ENCODE assay signal across 16 cellular contexts in the genomic region with DNA sequence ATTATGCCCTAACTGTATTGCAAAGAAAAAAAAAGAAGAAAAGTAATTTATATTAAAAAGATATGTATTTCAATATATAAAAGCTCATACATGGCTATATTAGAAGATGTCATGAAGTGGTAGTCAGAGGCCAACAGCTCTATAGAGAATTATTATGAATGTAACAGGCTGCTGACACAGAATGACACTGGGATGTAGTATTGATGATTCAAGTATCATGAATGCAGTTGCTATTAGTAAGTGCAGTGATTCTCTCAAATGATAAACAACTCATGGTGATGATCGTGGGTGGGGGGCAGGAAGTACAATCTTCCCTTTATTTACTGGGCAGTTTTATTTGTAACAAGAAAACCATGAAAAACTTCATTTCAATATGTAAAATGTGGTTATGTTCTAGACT.
DNase-seq lines count a peak whose midpoint lies in the region; FAIRE-seq and TF ChIP-seq lines count a peak whose summit lies in the region.
"Had no signal": no experiment of that assay in that cellular context is flagged by ENCODE, and none has a peak within 500 bp of the region (broad histone marks: within the 10 kb centered on the region; RNA-seq: fewer than 3 reads in every experiment).

No MANE protein-coding gene starts in this region.

- no peak overlapping the region for H3K4me2 ChIP-seq in endothelial cell of umbilical vein (ENCODE audit: insufficient read depth, low read length)

- no peak for FAIRE-seq in endothelial cell of umbilical vein (lab: Jason Lieb, UNC)
- FAIRE-seq: endometrium had no signal

- no peak for TF ChIP-seq CTCF in endothelial cell of umbilical vein (IDR thresholded peaks at IDR 0.05; ENCODE audit: extremely low read depth in 1 of 2, insufficient read depth in 1 of 2, low read depth in 1 of 2, low read length in 2 of 2)

- H3K27ac ChIP-seq in endothelial cell of umbilical vein (ENCODE audit: insufficient read depth, low read depth, low read length): no peak overlapping the region
- H3K27ac ChIP-seq: heart left ventricle, SK-N-MC, suprapubic skin had no signal

- no peaks in the 10 kb centered on the region for H3K79me2 ChIP-seq in endothelial cell of umbilical vein (ENCODE audit: control insufficient read depth, insufficient read depth, low read length)

- no peaks in the 10 kb centered on the region for H3K36me3 ChIP-seq in endothelial cell of umbilical vein (ENCODE audit: control insufficient read depth in 2 of 2, extremely low read depth in 1 of 2, insufficient read depth in 2 of 2, low read length in 2 of 2)
- H3K36me3 ChIP-seq: heart left ventricle, suprapubic skin had no signal

- no peak overlapping the region for H2AFZ ChIP-seq in endothelial cell of umbilical vein (ENCODE audit: low read depth, low read length)

- no peak for TF ChIP-seq POLR2A in endothelial cell of umbilical vein (IDR thresholded peaks at IDR 0.05; ENCODE audit: low read depth, low read length)

- intact Hi-C loops in endothelial cell of umbilical vein (cut with micrococcal nuclease): no loop called here

- dilution Hi-C loops in endothelial cell of umbilical vein (cut with MboI; ENCODE audit: extremely low pct_ligation_motif_present, low sequenced_read_pairs): no loop called here

- no peaks in the 10 kb centered on the region for H3K27me3 ChIP-seq in endothelial cell of umbilical vein (ENCODE audit: control insufficient read depth in 2 of 2, insufficient read depth in 2 of 2, low read length in 2 of 2)
- H3K27me3 ChIP-seq: suprapubic skin had no signal

- no peak overlapping the region for H3K4me3 ChIP-seq in endothelial cell of umbilical vein (replicated peaks in 1 of 3; ENCODE audit: insufficient read depth in 1 of 3, low read depth in 1 of 3, low read length in 3 of 3)
- H3K4me3 ChIP-seq: heart left ventricle, SK-N-MC, suprapubic skin had no signal

- no peaks in the 10 kb centered on the region for H4K20me1 ChIP-seq in endothelial cell of umbilical vein (replicated peaks; ENCODE audit: control insufficient read depth, extremely low read depth, insufficient read depth, low read length)

- DNase-seq in GM03348 (ENCODE audit: low spot score) (peak; percentile 1), NCI-H460 (ENCODE audit: extremely low read depth, low read depth) (peak; percentile 87), endothelial cell of umbilical vein (ENCODE audit: low read depth, low spot score) (no peak), kidney tubule cell (ENCODE audit: low spot score) (peak; percentile 70), NCI-H2227 (lab: John Stamatoyannopoulos, UW; ENCODE audit: unreplicated experiment) (no peak), NCI-H82 (lab: John Stamatoyannopoulos, UW) (no peak), ecto neural progenitor cell (ENCODE audit: low spot score) (no peak)
- DNase-seq in activated T-cell treated with anti-CD3 and anti-CD28 coated beads, Interleukin-2, amount 50 U/mL, for 48 hours: no peak
- DNase-seq: activated CD4-positive, alpha-beta memory T cell treated with anti-CD3 and anti-CD28 coated beads, Interleukin-2, amount 10 ng/mL, durations not matched to agents 7 days and 5 days; NCI-H748 treated with DMSO at 0.1 percent for 48 hours; RPMI8226; stimulated activated naive CD4-positive, alpha-beta T cell had no signal

- BruUV-seq in endothelial cell of umbilical vein (replicated peaks; lab: Mats Ljungman, UMichigan): no TSS peak

- H3K4me1 ChIP-seq in endothelial cell of umbilical vein (ENCODE audit: control insufficient read depth, extremely low read depth, insufficient read depth, low read length): no peaks in the 10 kb centered on the region
- H3K4me1 ChIP-seq: heart left ventricle had no signal

- CTCF ChIA-PET in endothelial cell of umbilical vein (lab: Charles Lee): no interaction called here

- POLR2A ChIA-PET in endothelial cell of umbilical vein (lab: Charles Lee): no interaction called here

- no peaks in the 10 kb centered on the region for H3K9me1 ChIP-seq in endothelial cell of umbilical vein (replicated peaks; ENCODE audit: control insufficient read depth, extremely low read depth, insufficient read depth, low read length)

- no peaks in the 10 kb centered on the region for H3K9me3 ChIP-seq in endothelial cell of umbilical vein (replicated peaks; ENCODE audit: control insufficient read depth, insufficient read depth, low read length)
- H3K9me3 ChIP-seq: heart left ventricle, suprapubic skin had no signal

- no peak overlapping the region for H3K9ac ChIP-seq in endothelial cell of umbilical vein (replicated peaks; ENCODE audit: extremely low read depth, insufficient read depth, low read length)

TF ChIP-seq in endothelial cell of umbilical vein, 7 proteins besides CTCF, POLR2A, EP300 and RAD21:
- TF ChIP-seq JUN (IDR thresholded peaks at IDR 0.05; ENCODE audit: borderline replicate concordance, insufficient read depth, insufficient read length, low read depth) (no peak), POLR2AphosphoS5 (IDR thresholded peaks at IDR 0.05; ENCODE audit: insufficient read depth, low read depth, low read length) (no peak), FOS (IDR thresholded peaks at IDR 0.05; ENCODE audit: borderline replicate concordance, insufficient read depth, low read length) (peak; percentile 14), EZH2 (IDR thresholded peaks at IDR 0.05; ENCODE audit: borderline replicate concordance, low read depth, low read length, severe bottlenecking) (no peak), MYC (IDR thresholded peaks at IDR 0.05; ENCODE audit: low read depth, low read length) (no peak), GATA2 (IDR thresholded peaks at IDR 0.05; ENCODE audit: insufficient read depth, insufficient read length, low read depth, low read length) (peak; percentile 8)
- TF ChIP-seq, protein P1, sequence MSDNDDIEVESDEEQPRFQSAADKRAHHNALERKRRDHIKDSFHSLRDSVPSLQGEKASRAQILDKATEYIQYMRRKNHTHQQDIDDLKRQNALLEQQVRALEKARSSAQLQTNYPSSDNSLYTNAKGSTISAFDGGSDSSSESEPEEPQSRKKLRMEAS (IDR thresholded peaks at IDR 0.05; ENCODE audit: insufficient read depth, insufficient read length): no peak
TF ChIP-seq in endothelial cell of umbilical vein: peak in this region for 2.

Comparison
In these comparisons a context has a peak if more than half of its experiments do, and no peak if none do; other contexts are left out.
1. DNase-seq: peak in GM03348 (single experiment), NCI-H460 (single experiment) and kidney tubule cell (single experiment); none in endothelial cell of umbilical vein (single experiment), NCI-H2227 (single experiment), NCI-H82 (single experiment), ecto neural progenitor cell (single experiment) and activated T-cell treated with anti-CD3 and anti-CD28 coated beads, Interleukin-2, amount 50 U/mL, for 48 hours (0 of 2).